ENCODE assay signal across 17 cellular contexts in genomic region chr10:95798307-95798850, GRCh38. TPM values are rescaled to one million over a fixed set of nuclear protein-coding genes. Genes with fewer than 3 reads are reported as not detected.
"Had no signal": no experiment of that assay in that cellular context is flagged by ENCODE, and none has a peak within 500 bp of the region (broad histone marks: within the 10 kb centered on the region; RNA-seq: fewer than 3 reads in every experiment).

No MANE protein-coding gene starts in this region.

- H3K36me3 ChIP-seq: pancreas, tibial nerve had no signal

- H3K27me3 Mint-ChIP-seq: activated CD4-positive, alpha-beta memory T cell treated with anti-CD3 and anti-CD28 coated beads, Interleukin-2, amount 10 ng/mL, durations not matched to agents 7 days and 5 days; effector memory CD8-positive, alpha-beta T cell had no signal

- H3K4me3 ChIP-seq: mucosa of descending colon, pancreas, skin epidermis, tibial nerve had no signal

- H3K4me1 ChIP-seq: pancreas had no signal

- H3K27me3 ChIP-seq: pancreas, tibial nerve had no signal

- H3K27ac ChIP-seq: pancreas had no signal

- H3K4me3 Mint-ChIP-seq: activated CD4-positive, alpha-beta memory T cell treated with anti-CD3 and anti-CD28 coated beads, Interleukin-2, amount 10 ng/mL, durations not matched to agents 7 days and 5 days; activated naive CD4-positive, alpha-beta T cell treated with anti-CD3 and anti-CD28 coated beads for 36 hours; effector memory CD8-positive, alpha-beta T cell; immature natural killer cell; nephron progenitor cell had no signal

- H3K4me1 Mint-ChIP-seq: nephron progenitor cell had no signal

- H3K9me3 ChIP-seq: mucosa of descending colon, pancreas had no signal

- H3K36me3 Mint-ChIP-seq: immature natural killer cell had no signal

- ATAC-seq: effector memory CD8-positive, alpha-beta T cell; left colon; mucosa of descending colon; pancreas had no signal

- DNase-seq: activated CD4-positive, alpha-beta memory T cell treated with anti-CD3 and anti-CD28 coated beads, Interleukin-2, amount 10 ng/mL, durations not matched to agents 7 days and 5 days; activated CD8-positive, alpha-beta memory T cell treated with anti-CD3 and anti-CD28 coated beads, Interleukin-2, amount 50 U/mL, for 48 hours; activated naive CD4-positive, alpha-beta T cell treated with anti-CD3 and anti-CD28 coated beads for 36 hours; caudate nucleus; cortex of kidney; effector memory CD8-positive, alpha-beta T cell; glutamatergic neuron; immature natural killer cell; left colon; mucosa of descending colon; nephron progenitor cell; pancreas; stimulated activated CD4-positive, alpha-beta T cell treated with anti-CD3 and anti-CD28 coated beads, Interleukin-4, amount 100 ng/mL, for 4 hours; T1000 had no signal

- H3K27ac Mint-ChIP-seq: activated CD4-positive, alpha-beta memory T cell treated with anti-CD3 and anti-CD28 coated beads, Interleukin-2, amount 10 ng/mL, durations not matched to agents 7 days and 5 days; activated naive CD4-positive, alpha-beta T cell treated with anti-CD3 and anti-CD28 coated beads for 36 hours; effector memory CD8-positive, alpha-beta T cell; nephron progenitor cell had no signal

- H3K9me3 Mint-ChIP-seq: effector memory CD8-positive, alpha-beta T cell had no signal

RNA-seq across cellular contexts. Expression of gene ENTPD1, which starts 42.4 kb away (rescaled TPM):
- total RNA-seq: epithelial cell of proximal tubule had no signal
